Comparison of ENCODE assay signal across 22 cellular contexts in genomic region chr17:58312824-58313223, GRCh38. TPM values are rescaled to one million over a fixed set of nuclear protein-coding genes. Genes with fewer than 3 reads are reported as not detected.
A peak's percentile ranks its signal among the peaks of the same experiment; 100 is the strongest.
DNase-seq lines count a peak whose midpoint lies in the region; ATAC-seq, FAIRE-seq and TF ChIP-seq lines count a peak whose summit lies in the region.
"Had no signal": no experiment of that assay in that cellular context is flagged by ENCODE, and none has a peak within 500 bp of the region (broad histone marks: within the 10 kb centered on the region; RNA-seq: fewer than 3 reads in every experiment).

No MANE protein-coding gene starts in this region.

- H3K27me3 Mint-ChIP-seq in effector memory CD8-positive, alpha-beta T cell = no peaks in the 10 kb centered on the region
- H3K27me3 Mint-ChIP-seq: naive B cell had no signal

- POLR2A ChIA-PET in HepG2 (lab: Yijun Ruan, JAX) = no interaction called here

- no peak for TF ChIP-seq EP300 in HepG2 (IDR thresholded peaks at IDR 0.05; ENCODE audit: low read depth in 2 of 2, low read length in 2 of 2)
- no peak for TF ChIP-seq EP300 in HepG2 (CRISPR knock-in tag; IDR thresholded peaks at IDR 0.05; ENCODE audit: borderline replicate concordance)

- no peak for FAIRE-seq in HepG2 (lab: Jason Lieb, UNC)
- FAIRE-seq: GM12891 had no signal

- H3K4me1 ChIP-seq in HepG2 (ENCODE audit: insufficient read depth, low read length) (peaks cover 21% of the 10 kb centered on the region), right lobe of liver (no peaks in the 10 kb centered on the region), OCI-LY3 (ENCODE audit: low read length) (peaks cover 4% of the 10 kb centered on the region)
- H3K4me1 ChIP-seq: gastroesophageal sphincter, parathyroid adenoma had no signal

- H3K4me1 Mint-ChIP-seq in effector memory CD8-positive, alpha-beta T cell (ENCODE audit: low read depth in 2 of 2) = peaks cover 7 to 10% of the 10 kb centered on the region in 2 donors

- H3K36me3 ChIP-seq in HepG2 (replicated peaks in 1 of 2; ENCODE audit: control insufficient read depth in 1 of 2, insufficient read depth in 2 of 2, low read length in 2 of 2) = no peaks in the 10 kb centered on the region
- H3K36me3 ChIP-seq in right lobe of liver = no peaks in the 10 kb centered on the region
- peaks cover 6% of the 10 kb centered on the region for H3K36me3 ChIP-seq in OCI-LY3 (replicated peaks; ENCODE audit: low read depth, low read length)

- DNase-seq in HepG2 (ENCODE audit: low spot score) = no peak
- no peak for DNase-seq in right lobe of liver
- DNase-seq in effector memory CD8-positive, alpha-beta T cell = no peak
- no peak for DNase-seq in hepatic stellate cell (ENCODE audit: low spot score)
- DNase-seq in amygdala (lab: John Stamatoyannopoulos, UW) = no peak
- no peak for DNase-seq in medulla oblongata (ENCODE audit: extremely low spot score)
- DNase-seq: DMS153, mesendoderm, naive B cell, NCI-H1048, NCI-H1930, T-helper 9 cell had no signal

- no peak for TF ChIP-seq POLR2A in HepG2 (IDR thresholded peaks at IDR 0.05; ENCODE audit: insufficient read depth in 1 of 2, low read depth in 2 of 2, low read length in 2 of 2)
- TF ChIP-seq POLR2A in right lobe of liver (IDR thresholded peaks at IDR 0.05) = no peak

- peaks cover 28% of the 10 kb centered on the region for H3K36me3 Mint-ChIP-seq in effector memory CD8-positive, alpha-beta T cell (ENCODE audit: insufficient read depth)
- H3K36me3 Mint-ChIP-seq: naive B cell had no signal

- peak overlapping the region; percentile 6 to 81 for H3K27ac Mint-ChIP-seq in effector memory CD8-positive, alpha-beta T cell
- H3K27ac Mint-ChIP-seq: activated T-helper 2 cell treated with anti-CD3 and anti-CD28 coated beads, Interferon-gamma antibody, Interleukin-2, Interleukin-4, amounts not matched to agents 10 μg/mL and 5 μg/mL and 100 μg/mL, durations not matched to agents 14 hours and 24 hours and 36 hours; naive B cell had no signal

- H3K79me2 ChIP-seq in HepG2 (ENCODE audit: insufficient read depth, low read length) (no peaks in the 10 kb centered on the region), OCI-LY3 (ENCODE audit: low read length) (no peaks in the 10 kb centered on the region)
- H3K79me2 ChIP-seq: parathyroid adenoma had no signal

- no peak overlapping the region for H2AFZ ChIP-seq in HepG2 (ENCODE audit: low read length)
- H2AFZ ChIP-seq in OCI-LY3 (ENCODE audit: low read depth, low read length) = no peak overlapping the region
- H2AFZ ChIP-seq: parathyroid adenoma had no signal

- no peak overlapping the region for H3K9ac ChIP-seq in HepG2 (ENCODE audit: insufficient read depth, low read depth, low read length)
- no peak overlapping the region for H3K9ac ChIP-seq in OCI-LY3 (ENCODE audit: low read length)
- H3K9ac ChIP-seq: parathyroid adenoma had no signal

- H3K4me2 ChIP-seq in HepG2 (ENCODE audit: low read depth, low read length) = no peak overlapping the region
- H3K4me2 ChIP-seq in OCI-LY3 (ENCODE audit: low read length) = no peak overlapping the region

- 0% methylated on average over 1 of the region's 1 CpG for WGBS in HepG2 (ENCODE audit: low lambda C conversion rate)
- WGBS in right lobe of liver (ENCODE audit: insufficient coverage, low coverage, low lambda C conversion rate, missing lambda C conversion rate) = 50% methylated on average over 1 of the region's 1 CpG

- no peak overlapping the region for H3K4me3 ChIP-seq in HepG2 (replicated peaks in 1 of 3; ENCODE audit: insufficient read depth in 1 of 3, low read depth in 2 of 3, low read length in 3 of 3)
- H3K4me3 ChIP-seq in right lobe of liver = no peak overlapping the region
- no peak overlapping the region for H3K4me3 ChIP-seq in OCI-LY3 (ENCODE audit: low read length)
- H3K4me3 ChIP-seq: gastroesophageal sphincter, SK-N-MC had no signal

- no peaks in the 10 kb centered on the region for H3K9me3 Mint-ChIP-seq in effector memory CD8-positive, alpha-beta T cell
- H3K9me3 Mint-ChIP-seq: activated T-helper 2 cell treated with anti-CD3 and anti-CD28 coated beads, Interferon-gamma antibody, Interleukin-2, Interleukin-4, amounts not matched to agents 10 μg/mL and 5 μg/mL and 100 μg/mL, durations not matched to agents 14 hours and 24 hours and 36 hours; naive B cell had no signal

- no peaks in the 10 kb centered on the region for H4K20me1 ChIP-seq in HepG2 (ENCODE audit: insufficient read depth, low read length)
- H4K20me1 ChIP-seq in OCI-LY3 (ENCODE audit: insufficient read depth, low read length) = no peaks in the 10 kb centered on the region

- H3K9me3 ChIP-seq in HepG2 (ENCODE audit: low read length) = no peaks in the 10 kb centered on the region
- no peaks in the 10 kb centered on the region for H3K9me3 ChIP-seq in right lobe of liver
- H3K9me3 ChIP-seq in OCI-LY3 (ENCODE audit: insufficient read depth, low read length) = no peaks in the 10 kb centered on the region
- H3K9me3 ChIP-seq: gastroesophageal sphincter had no signal

- TF ChIP-seq CTCF in HepG2 (CRISPR knock-in tag; IDR thresholded peaks at IDR 0.05) = peak; percentile 27; the same call in 1 of the 2 replicates
- TF ChIP-seq CTCF in right lobe of liver (IDR thresholded peaks at IDR 0.05) = no peak
- TF ChIP-seq CTCF in OCI-LY3 (IDR thresholded peaks at IDR 0.05; ENCODE audit: low read depth, low read length) = peak; percentile 17; the same call in 1 of the 2 replicates

- H3K27ac ChIP-seq in HepG2 (ENCODE audit: extremely low read length, insufficient read depth, low read length) = no peak overlapping the region
- H3K27ac ChIP-seq in right lobe of liver = no peak overlapping the region
- no peak overlapping the region for H3K27ac ChIP-seq in OCI-LY3 (ENCODE audit: low read length)
- H3K27ac ChIP-seq: gastroesophageal sphincter, parathyroid adenoma, SK-N-MC had no signal

- TF ChIP-seq RAD21 in HepG2 (CRISPR knock-in tag; IDR thresholded peaks at IDR 0.05) = no peak

- in situ Hi-C loops in HepG2 (cut with HindIII; ENCODE audit: extremely low pct_ligation_motif_present, low pct_unique_long_range_greater_than_20kb) = no loop called here

- ATAC-seq in HepG2 = no peak
- ATAC-seq in right lobe of liver = no peak
- no peak for ATAC-seq in effector memory CD8-positive, alpha-beta T cell (replicated peaks)
- no peak for ATAC-seq in HG03342 (IDR thresholded peaks at IDR 0.05; ENCODE audit: unreplicated experiment)
- ATAC-seq: gastroesophageal sphincter, left cardiac atrium had no signal

- peaks cover 21 to 77% of the 10 kb centered on the region in 2 experiments; a peak in 4 of 5 replicates for H3K27me3 ChIP-seq in HepG2 (ENCODE audit: control insufficient read depth in 1 of 2, insufficient read depth in 2 of 2, low read length in 2 of 2)
- no peaks in the 10 kb centered on the region for H3K27me3 ChIP-seq in right lobe of liver
- H3K27me3 ChIP-seq in OCI-LY3 (ENCODE audit: low read depth, low read length) = no peaks in the 10 kb centered on the region
- H3K27me3 ChIP-seq: gastroesophageal sphincter had no signal

- CTCF ChIA-PET in HepG2 (lab: Yijun Ruan, JAX; ENCODE audit: low intra/inter-chr PET ratio, low total read pairs) = interaction anchor here (2.0 kb wide), 1 partner anchor 134 kb away, joined by 6 read pairs; no protein-coding TSS in a partner anchor

- no peak overlapping the region for H3K4me3 Mint-ChIP-seq in effector memory CD8-positive, alpha-beta T cell

- intact Hi-C loops in HepG2 (cut with micrococcal nuclease; ENCODE audit: unreplicated experiment) = no loop called here
- intact Hi-C loops in right lobe of liver (cut with DNase I) = no loop called here

- no TSS peak for BruUV-seq in HepG2 (replicated peaks; lab: Mats Ljungman, UMichigan)

RNA-seq across cellular contexts. Expression of gene TSPOAP1, which starts 15.8 kb away (rescaled TPM):
- not detected in 2 replicates for total RNA-seq in HepG2 (2016; rRNA removed; fragmentation: Illumina TruSeq; extraction: Trizol)
- total RNA-seq in HepG2 (2016; cell fraction: cytosol; rRNA removed; fragmentation: Illumina TruSeq; extraction: Trizol; ENCODE audit: low read depth) = not detected in 2 replicates
- total RNA-seq in HepG2 (2016; cell fraction: insoluble cytoplasmic fraction; rRNA removed; fragmentation: Illumina TruSeq; extraction: Trizol) = not detected in 2 replicates
- not detected in 2 replicates for total RNA-seq in HepG2 (2016; cell fraction: membrane; rRNA removed; fragmentation: Illumina TruSeq; extraction: Trizol)
- total RNA-seq in HepG2 (2016; cell fraction: nucleus; rRNA removed; fragmentation: Illumina TruSeq; extraction: Trizol) = not detected in 2 replicates
- 0.25 TPM in 1 of 2 replicates, not detected in the other for polyA plus RNA-seq in HepG2 (2011; rRNA removed)
- polyA plus RNA-seq in HepG2 (2011; cell fraction: cytosol; rRNA removed) = 0.03 TPM in 1 of 2 replicates, not detected in the other
- 0.09 and 0.50 TPM in 2 replicates for polyA plus RNA-seq in HepG2 (2011; cell fraction: nucleus; rRNA removed)
- 0.03 TPM in 1 of 2 replicates, not detected in the other for polyA plus RNA-seq in HepG2 (2012)
- not detected in 2 replicates for polyA plus RNA-seq in HepG2 (2016; cell fraction: cytosol; fragmentation: Illumina TruSeq; extraction: Trizol; ENCODE audit: low read depth)
- polyA plus RNA-seq in HepG2 (2016; cell fraction: insoluble cytoplasmic fraction; fragmentation: Illumina TruSeq; extraction: Trizol; ENCODE audit: low read depth) = not detected in 2 replicates
- not detected in 2 replicates for polyA plus RNA-seq in HepG2 (2016; cell fraction: membrane; fragmentation: Illumina TruSeq; extraction: Trizol; ENCODE audit: low read depth)
- not detected in 2 replicates for polyA plus RNA-seq in HepG2 (2016; cell fraction: nucleus; fragmentation: Illumina TruSeq; extraction: Trizol; ENCODE audit: insufficient read depth, low read depth)
- 0.26 TPM in 1 of 2 replicates, not detected in the other for polyA minus RNA-seq in HepG2 (2011; rRNA and poly(A)+ RNA removed; ENCODE audit: low replicate concordance)
- polyA minus RNA-seq in HepG2 (2011; cell fraction: cytosol; rRNA and poly(A)+ RNA removed) = not detected in 2 replicates
- under 0.01 TPM in 1 of 2 replicates, not detected in the other for polyA minus RNA-seq in HepG2 (2011; cell fraction: nucleus; rRNA and poly(A)+ RNA removed)
- 1 to 10 TPM in 5 of 6 experiments, under 1 TPM in 1; 0.87 to 8.3 (median 3.8) TPM for total RNA-seq in right lobe of liver
- total RNA-seq: dermis microvascular lymphatic vessel endothelial cell had no signal

RNA-seq across cellular contexts. Expression of gene MPO, which starts 32.1 kb away (rescaled TPM):
- total RNA-seq in HepG2 (2016; rRNA removed; fragmentation: Illumina TruSeq; extraction: Trizol) (not detected in 2 replicates), right lobe of liver (1 to 10 TPM in 2 of 6 experiments, under 1 TPM in 2, not detected in 2; 0.26 to 4.2 (median 1.9) TPM)
- total RNA-seq in HepG2 (2016; cell fraction: cytosol; rRNA removed; fragmentation: Illumina TruSeq; extraction: Trizol; ENCODE audit: low read depth) = not detected in 2 replicates
- not detected in 2 replicates for total RNA-seq in HepG2 (2016; cell fraction: insoluble cytoplasmic fraction; rRNA removed; fragmentation: Illumina TruSeq; extraction: Trizol)
- not detected in 2 replicates for total RNA-seq in HepG2 (2016; cell fraction: membrane; rRNA removed; fragmentation: Illumina TruSeq; extraction: Trizol)
- not detected in 2 replicates for total RNA-seq in HepG2 (2016; cell fraction: nucleus; rRNA removed; fragmentation: Illumina TruSeq; extraction: Trizol)
- not detected in 2 replicates for polyA plus RNA-seq in HepG2 (2011; rRNA removed)
- polyA plus RNA-seq in HepG2 (2011; cell fraction: cytosol; rRNA removed) = not detected in 2 replicates
- polyA plus RNA-seq in HepG2 (2011; cell fraction: nucleus; rRNA removed) = 0.06 and 0.09 TPM in 2 replicates
- not detected in 2 replicates for polyA plus RNA-seq in HepG2 (2012)
- polyA plus RNA-seq in HepG2 (2016; cell fraction: cytosol; fragmentation: Illumina TruSeq; extraction: Trizol; ENCODE audit: low read depth) = not detected in 2 replicates
- not detected in 2 replicates for polyA plus RNA-seq in HepG2 (2016; cell fraction: insoluble cytoplasmic fraction; fragmentation: Illumina TruSeq; extraction: Trizol; ENCODE audit: low read depth)
- polyA plus RNA-seq in HepG2 (2016; cell fraction: membrane; fragmentation: Illumina TruSeq; extraction: Trizol; ENCODE audit: low read depth) = not detected in 2 replicates
- not detected in 2 replicates for polyA plus RNA-seq in HepG2 (2016; cell fraction: nucleus; fragmentation: Illumina TruSeq; extraction: Trizol; ENCODE audit: insufficient read depth, low read depth)
- not detected in 2 replicates for polyA minus RNA-seq in HepG2 (2011; rRNA and poly(A)+ RNA removed; ENCODE audit: low replicate concordance)
- polyA minus RNA-seq in HepG2 (2011; cell fraction: cytosol; rRNA and poly(A)+ RNA removed) = not detected in 2 replicates
- polyA minus RNA-seq in HepG2 (2011; cell fraction: nucleus; rRNA and poly(A)+ RNA removed) = not detected in 2 replicates
- total RNA-seq: activated T-helper 2 cell treated with anti-CD3 and anti-CD28 coated beads, Interferon-gamma antibody, Interleukin-2, Interleukin-4, amounts not matched to agents 10 μg/mL and 5 μg/mL and 100 μg/mL, durations not matched to agents 14 hours and 24 hours and 36 hours; dermis microvascular lymphatic vessel endothelial cell had no signal
- polyA plus RNA-seq: AG04450 had no signal

RNA-seq across cellular contexts. Expression of gene SUPT4H1, which starts 39.2 kb away (rescaled TPM):
- total RNA-seq in HepG2 (2016; rRNA removed; fragmentation: Illumina TruSeq; extraction: Trizol) (155 and 252 TPM in 2 replicates), right lobe of liver (10 to 100 TPM; 24.8 to 50.9 (median 37.0) TPM)
- total RNA-seq in HepG2 (2016; cell fraction: cytosol; rRNA removed; fragmentation: Illumina TruSeq; extraction: Trizol; ENCODE audit: low read depth) = 72.2 and 76.4 TPM in 2 replicates
- 169 and 290 TPM in 2 replicates for total RNA-seq in HepG2 (2016; cell fraction: insoluble cytoplasmic fraction; rRNA removed; fragmentation: Illumina TruSeq; extraction: Trizol)
- total RNA-seq in HepG2 (2016; cell fraction: membrane; rRNA removed; fragmentation: Illumina TruSeq; extraction: Trizol) = 130 and 134 TPM in 2 replicates
- 74.4 and 75.7 TPM in 2 replicates for total RNA-seq in HepG2 (2016; cell fraction: nucleus; rRNA removed; fragmentation: Illumina TruSeq; extraction: Trizol)
- polyA plus RNA-seq in HepG2 (2011; rRNA removed) = 231 and 244 TPM in 2 replicates
- 148 and 229 TPM in 2 replicates for polyA plus RNA-seq in HepG2 (2011; cell fraction: cytosol; rRNA removed)
- 65.5 and 71.0 TPM in 2 replicates for polyA plus RNA-seq in HepG2 (2011; cell fraction: nucleus; rRNA removed)
- polyA plus RNA-seq in HepG2 (2012) = 227 and 249 TPM in 2 replicates
- 105 and 107 TPM in 2 replicates for polyA plus RNA-seq in HepG2 (2016; cell fraction: cytosol; fragmentation: Illumina TruSeq; extraction: Trizol; ENCODE audit: low read depth)
- 309 and 341 TPM in 2 replicates for polyA plus RNA-seq in HepG2 (2016; cell fraction: insoluble cytoplasmic fraction; fragmentation: Illumina TruSeq; extraction: Trizol; ENCODE audit: low read depth)
- polyA plus RNA-seq in HepG2 (2016; cell fraction: membrane; fragmentation: Illumina TruSeq; extraction: Trizol; ENCODE audit: low read depth) = 144 and 156 TPM in 2 replicates
- 164 and 191 TPM in 2 replicates for polyA plus RNA-seq in HepG2 (2016; cell fraction: nucleus; fragmentation: Illumina TruSeq; extraction: Trizol; ENCODE audit: insufficient read depth, low read depth)
- 68.7 and 109 TPM in 2 replicates for polyA minus RNA-seq in HepG2 (2011; rRNA and poly(A)+ RNA removed; ENCODE audit: low replicate concordance)
- 45.1 and 56.8 TPM in 2 replicates for polyA minus RNA-seq in HepG2 (2011; cell fraction: cytosol; rRNA and poly(A)+ RNA removed)
- polyA minus RNA-seq in HepG2 (2011; cell fraction: nucleus; rRNA and poly(A)+ RNA removed) = 51.9 and 61.5 TPM in 2 replicates

Comparison
In these comparisons a context has a peak if more than half of its experiments do, and no peak if none do; other contexts are left out.
1. CTCF ChIP-seq: peak in HepG2 (single experiment) and OCI-LY3 (single experiment); none in right lobe of liver (0 of 4).